ENCODE assay signal across 27 cellular contexts in genomic region chr1:40350391-40350790, GRCh38.
"Had no signal": no experiment of that assay in that cellular context is flagged by ENCODE, and none has a peak within 500 bp of the region (broad histone marks: within the 10 kb centered on the region; RNA-seq: fewer than 3 reads in every experiment).

No MANE protein-coding gene starts in this region.

- ATAC-seq: activated T-helper 17 cell treated with anti-CD3 and anti-CD28 coated beads, Interleukin-2, amount 50 U/mL, for 72 hours; SK-N-SH treated with all-trans-retinoic acid at 6 μM for 48 hours; WTC11 had no signal

- H3K9me3 ChIP-seq: Peyer's patch, SJSA1 had no signal

- H3K36me3 ChIP-seq: brain microvascular endothelial cell, cardiac muscle cell, Peyer's patch, SJSA1 had no signal

- H3K4me1 Mint-ChIP-seq: activated T-helper 17 cell treated with anti-CD3 and anti-CD28 coated beads, Interleukin-2, amount 50 U/mL, for 72 hours; WTC11 had no signal

- H3K27me3 ChIP-seq: brain microvascular endothelial cell, cardiac muscle cell, Peyer's patch, SJSA1 had no signal

- H3K27ac Mint-ChIP-seq: activated CD4-positive, alpha-beta memory T cell treated with anti-CD3 and anti-CD28 coated beads, Interleukin-2, amount 10 ng/mL, durations not matched to agents 7 days and 5 days; activated naive CD4-positive, alpha-beta T cell treated with anti-CD3 and anti-CD28 coated beads, Interleukin-2, amount 10 ng/mL, durations not matched to agents 7 days and 5 days; activated naive CD8-positive, alpha-beta T cell treated with anti-CD3 and anti-CD28 coated beads for 36 hours; activated T-helper 17 cell treated with anti-CD3 and anti-CD28 coated beads, Interleukin-2, amount 50 U/mL, for 72 hours; WTC11 had no signal

- H3K4me1 ChIP-seq: Peyer's patch, SJSA1 had no signal

- H3K4me3 ChIP-seq: cardiac muscle cell, Peyer's patch, SJSA1 had no signal

- H3K27me3 Mint-ChIP-seq: activated CD4-positive, alpha-beta memory T cell treated with anti-CD3 and anti-CD28 coated beads, Interleukin-2, amount 10 ng/mL, durations not matched to agents 7 days and 5 days; activated naive CD4-positive, alpha-beta T cell treated with anti-CD3 and anti-CD28 coated beads, Interleukin-2, amount 10 ng/mL, durations not matched to agents 7 days and 5 days; activated naive CD8-positive, alpha-beta T cell treated with anti-CD3 and anti-CD28 coated beads for 36 hours; activated T-helper 17 cell treated with anti-CD3 and anti-CD28 coated beads, Interleukin-2, amount 50 U/mL, for 72 hours had no signal

- DNase-seq: activated CD4-positive, alpha-beta memory T cell treated with anti-CD3 and anti-CD28 coated beads, Interleukin-2, amount 10 ng/mL, durations not matched to agents 7 days and 5 days; activated CD4-positive, alpha-beta T cell treated with anti-CD3 and anti-CD28 coated beads, Interleukin-2, amount 50 U/mL, for 1 hour; activated gamma-delta T cell; activated naive CD4-positive, alpha-beta T cell treated with anti-CD3 and anti-CD28 coated beads, Interleukin-2, amount 10 ng/mL, durations not matched to agents 7 days and 5 days; activated naive CD8-positive, alpha-beta T cell treated with anti-CD3 and anti-CD28 coated beads for 36 hours; activated T-cell treated with anti-CD3 and anti-CD28 coated beads for 4 hours; activated T-cell treated with anti-CD3 and anti-CD28 coated beads, Interleukin-2, amount 50 U/mL, for 48 hours; brain microvascular endothelial cell; cerebellar nuclear complex; MM.1S; NCI-H1417; NCI-H1930; NCI-H2171; NCI-H2227 treated with DMSO at 0.1 percent for 48 hours; NCI-H446 treated with DMSO at 0.1 percent for 48 hours; NCI-H524 treated with DMSO at 0.1 percent for 48 hours; NCI-H774; Peyer's patch; Right ventricle myocardium superior; SW 1271; T-helper 9 cell had no signal

- H3K9me3 Mint-ChIP-seq: activated CD4-positive, alpha-beta memory T cell treated with anti-CD3 and anti-CD28 coated beads, Interleukin-2, amount 10 ng/mL, durations not matched to agents 7 days and 5 days; activated naive CD4-positive, alpha-beta T cell treated with anti-CD3 and anti-CD28 coated beads, Interleukin-2, amount 10 ng/mL, durations not matched to agents 7 days and 5 days; activated naive CD8-positive, alpha-beta T cell treated with anti-CD3 and anti-CD28 coated beads for 36 hours; activated T-helper 17 cell treated with anti-CD3 and anti-CD28 coated beads, Interleukin-2, amount 50 U/mL, for 72 hours; WTC11 had no signal

- H3K27ac ChIP-seq: brain microvascular endothelial cell, cardiac muscle cell, Peyer's patch, RWPE1, SJSA1 had no signal

- H3K36me3 Mint-ChIP-seq: activated naive CD4-positive, alpha-beta T cell treated with anti-CD3 and anti-CD28 coated beads, Interleukin-2, amount 10 ng/mL, durations not matched to agents 7 days and 5 days; activated naive CD8-positive, alpha-beta T cell treated with anti-CD3 and anti-CD28 coated beads for 36 hours; WTC11 had no signal

- H3K4me3 Mint-ChIP-seq: activated CD4-positive, alpha-beta memory T cell treated with anti-CD3 and anti-CD28 coated beads, Interleukin-2, amount 10 ng/mL, durations not matched to agents 7 days and 5 days; activated naive CD4-positive, alpha-beta T cell treated with anti-CD3 and anti-CD28 coated beads, Interleukin-2, amount 10 ng/mL, durations not matched to agents 7 days and 5 days; activated naive CD8-positive, alpha-beta T cell treated with anti-CD3 and anti-CD28 coated beads for 36 hours; activated T-helper 17 cell treated with anti-CD3 and anti-CD28 coated beads, Interleukin-2, amount 50 U/mL, for 72 hours; WTC11 had no signal
